22 cellular contexts compared by ENCODE assay signal in genomic region chr6:138461647-138462046, GRCh38.
"Had no signal": no experiment of that assay in that cellular context is flagged by ENCODE, and none has a peak within 500 bp of the region (broad histone marks: within the 10 kb centered on the region; RNA-seq: fewer than 3 reads in every experiment).

No MANE protein-coding gene starts in this region.

- H3K36me3 Mint-ChIP-seq: immature natural killer cell; natural killer cell; stimulated activated naive B cell treated with anti-CD40 and anti-IgM and Interleukin-4, amounts not matched to agents 10 μg/mL and 1 μg/mL and 100 μg/mL, for 72 hours had no signal

- DNase-seq: hypothalamus; immature natural killer cell; kidney; left colon; left lung; lower lobe of right lung; mammary epithelial cell; mesenchymal stem cell; natural killer cell; nephron progenitor cell; occipital lobe; stimulated activated CD4-positive, alpha-beta T cell treated with anti-CD3 and anti-CD28 coated beads, Interleukin-12 subunit alpha, Interleukin-12 subunit beta, amount 100 ng/mL, for 4 hours; stimulated activated CD4-positive, alpha-beta T cell treated with anti-CD3 and anti-CD28 coated beads, Interleukin-15, amount 100 ng/mL, for 24 hours; stimulated activated CD4-positive, alpha-beta T cell treated with anti-CD3 and anti-CD28 coated beads, Interleukin-2, amount 100 ng/mL, for 24 hours; stimulated activated CD4-positive, alpha-beta T cell treated with anti-CD3 and anti-CD28 coated beads, Interleukin-4, amount 100 ng/mL, for 1 hour; stimulated activated naive B cell treated with anti-CD40 and anti-IgM and Interleukin-4, amounts not matched to agents 10 μg/mL and 1 μg/mL and 100 μg/mL, for 72 hours; substantia nigra; uterus had no signal

- ATAC-seq: left colon; left lung; lower lobe of right lung; natural killer cell; sciatic nerve; stimulated activated naive B cell treated with anti-CD40 and anti-IgM and Interleukin-4, amounts not matched to agents 10 μg/mL and 1 μg/mL and 100 μg/mL, for 72 hours had no signal

- H3K27me3 Mint-ChIP-seq: stimulated activated naive B cell treated with anti-CD40 and anti-IgM and Interleukin-4, amounts not matched to agents 10 μg/mL and 1 μg/mL and 100 μg/mL, for 72 hours; stimulated activated naive CD8-positive, alpha-beta T cell treated with anti-CD3 and anti-CD28 coated beads, Interleukin-15, Interleukin-2, amounts not matched to agents 100 ng/mL and 50 ng/mL, for 24 hours; type B pancreatic cell had no signal

- H3K4me3 Mint-ChIP-seq: immature natural killer cell; natural killer cell; nephron progenitor cell; neural progenitor cell; stimulated activated naive B cell treated with anti-CD40 and anti-IgM and Interleukin-4, amounts not matched to agents 10 μg/mL and 1 μg/mL and 100 μg/mL, for 72 hours; stimulated activated naive CD8-positive, alpha-beta T cell treated with anti-CD3 and anti-CD28 coated beads, Interleukin-15, Interleukin-2, amounts not matched to agents 100 ng/mL and 50 ng/mL, for 24 hours; type B pancreatic cell had no signal

- H3K27ac Mint-ChIP-seq: immature natural killer cell; natural killer cell; nephron progenitor cell; stimulated activated naive B cell treated with anti-CD40 and anti-IgM and Interleukin-4, amounts not matched to agents 10 μg/mL and 1 μg/mL and 100 μg/mL, for 72 hours; stimulated activated naive CD8-positive, alpha-beta T cell treated with anti-CD3 and anti-CD28 coated beads, Interleukin-15, Interleukin-2, amounts not matched to agents 100 ng/mL and 50 ng/mL, for 24 hours; type B pancreatic cell had no signal

- H3K9me3 Mint-ChIP-seq: immature natural killer cell; natural killer cell; nephron progenitor cell; neural progenitor cell; stimulated activated naive CD8-positive, alpha-beta T cell treated with anti-CD3 and anti-CD28 coated beads, Interleukin-15, Interleukin-2, amounts not matched to agents 100 ng/mL and 50 ng/mL, for 24 hours; type B pancreatic cell had no signal

- H3K4me1 Mint-ChIP-seq: immature natural killer cell, nephron progenitor cell, neural progenitor cell had no signal
